ENCODE assay signal across 1 cellular context in the genomic region with DNA sequence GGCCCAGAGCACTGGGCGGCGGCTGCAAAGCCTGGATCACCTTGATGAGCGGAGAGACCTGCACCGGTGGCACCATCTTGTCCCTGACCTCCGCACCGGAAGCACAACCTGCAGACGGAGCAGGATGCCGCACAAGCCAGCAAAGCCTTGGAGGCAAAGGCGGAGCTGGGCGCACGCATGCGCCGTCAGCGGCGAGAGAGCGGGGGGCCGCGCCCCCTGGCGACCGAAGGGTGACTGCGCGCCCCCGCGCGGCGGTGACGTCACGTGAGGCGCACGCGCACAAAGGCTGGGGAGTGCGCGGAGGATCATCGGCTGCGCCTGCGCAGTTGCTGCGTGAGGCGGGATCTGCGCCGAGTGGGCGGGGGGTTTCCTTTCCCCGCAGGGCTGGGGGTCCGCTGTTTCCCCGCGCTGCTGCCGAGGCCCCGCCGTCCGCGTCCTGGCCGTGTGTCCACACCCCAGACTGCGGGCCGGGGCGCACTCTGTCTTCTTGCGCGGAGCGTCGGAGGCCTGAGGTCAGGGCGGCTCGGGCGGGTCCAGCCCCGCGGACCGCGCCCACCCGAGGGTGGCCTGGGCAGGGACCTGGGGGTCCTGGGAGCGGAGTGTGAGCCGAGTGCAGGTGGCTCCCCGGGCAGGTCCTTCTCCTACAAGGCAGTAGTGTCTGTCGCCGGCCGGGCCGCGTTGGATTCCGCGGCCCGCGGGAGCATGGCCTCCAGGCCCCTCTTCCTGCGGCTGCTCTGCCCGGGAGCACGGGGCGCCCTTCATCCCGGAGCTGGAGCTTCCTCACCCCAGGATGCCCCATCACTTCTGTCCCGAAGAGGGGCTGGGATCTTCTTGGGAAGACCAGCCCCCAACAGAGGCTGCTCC.
TF ChIP-seq lines count a peak whose summit lies in the region.

Gene ATP5ME, minus strand, starts transcription at position 105 of the 864 bp plus-strand sequence. Its CDS starts 29 bp downstream, at position 76.
A gene with protein sequence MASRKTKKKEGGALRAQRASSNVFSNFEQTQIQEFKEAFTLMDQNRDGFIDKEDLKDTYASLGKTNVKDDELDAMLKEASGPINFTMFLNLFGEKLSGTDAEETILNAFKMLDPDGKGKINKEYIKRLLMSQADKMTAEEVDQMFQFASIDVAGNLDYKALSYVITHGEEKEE (plus strand): TSS at position 371 of the 864 bp plus-strand sequence. CDS start 3,485 bp downstream, outside the sequence.

TF ChIP-seq in HepG2, 621 proteins besides CTCF, POLR2A, EP300 and RAD21 (continued from another document and continues in another):
- TF ChIP-seq KIAA2018 (CRISPR knock-in tag; IDR thresholded peaks at IDR 0.05; ENCODE audit: borderline replicate concordance) (no peak), ATAD3A (CRISPR knock-in tag; IDR thresholded peaks at IDR 0.05) (0 out of 2 replicates have a peak, but pooled peaks have one; percentile 64), ZBTB20 (CRISPR knock-in tag; IDR thresholded peaks at IDR 0.05; ENCODE audit: borderline replicate concordance, low read depth) (no peak; the same call in 1 of the 2 replicates), ZFY (CRISPR knock-in tag; IDR thresholded peaks at IDR 0.05) (peak; percentile 79), SPEN (CRISPR knock-in tag; IDR thresholded peaks at IDR 0.05; ENCODE audit: low read depth) (peak; percentile 79; the same call in 1 of the 2 replicates), AKAP8 (CRISPR knock-in tag; IDR thresholded peaks at IDR 0.05) (peak; percentile 86), SRY (CRISPR knock-in tag; IDR thresholded peaks at IDR 0.05) (peak; percentile 98), ZSCAN25 (CRISPR knock-in tag; IDR thresholded peaks at IDR 0.05) (0 out of 2 replicates have a peak, but pooled peaks have one; percentile 10), GATAD2A (CRISPR knock-in tag; IDR thresholded peaks at IDR 0.05) (no peak; the same call in 1 of the 2 replicates), JUN (CRISPR knock-in tag; IDR thresholded peaks at IDR 0.05) (peak; percentile 90), ZNF282 (IDR thresholded peaks at IDR 0.05; ENCODE audit: partially characterized antibody) (no peak), ZNF761 (CRISPR knock-in tag; conservative IDR thresholded peaks at IDR 0.05) (no peak; the same call in 1 of the 2 replicates), TMF1 (CRISPR knock-in tag; IDR thresholded peaks at IDR 0.05; ENCODE audit: low read depth) (no peak), ELF4 (CRISPR knock-in tag; IDR thresholded peaks at IDR 0.05; ENCODE audit: borderline replicate concordance) (no peak), IRX3 (CRISPR knock-in tag; IDR thresholded peaks at IDR 0.05; ENCODE audit: borderline replicate concordance, low read depth) (no peak), ZNF136 (CRISPR knock-in tag; IDR thresholded peaks at IDR 0.05; ENCODE audit: low read depth) (no peak), ZFYVE20 (CRISPR knock-in tag; IDR thresholded peaks at IDR 0.05; ENCODE audit: borderline replicate concordance, low read depth) (0 out of 2 replicates have a peak, but pooled peaks have one; percentile 5), ZNF768 (CRISPR knock-in tag; IDR thresholded peaks at IDR 0.05) (no peak), TBL1XR1 (IDR thresholded peaks at IDR 0.05; ENCODE audit: borderline replicate concordance, low read length, partially characterized antibody) (peak; percentile 29), KMT2B (CRISPR knock-in tag; IDR thresholded peaks at IDR 0.05) (peak; percentile 57; the same call in 1 of the 2 replicates), ZNF510 (CRISPR knock-in tag; IDR thresholded peaks at IDR 0.05; ENCODE audit: low read depth) (no peak), DMTF1 (CRISPR knock-in tag; IDR thresholded peaks at IDR 0.05) (no peak), NCOR1 (IDR thresholded peaks at IDR 0.05; ENCODE audit: borderline replicate concordance, low read length) (no peak; the same call in 1 of the 2 replicates), FOXC1 (CRISPR knock-in tag; IDR thresholded peaks at IDR 0.05; ENCODE audit: borderline replicate concordance) (peak; percentile 90), RARA (CRISPR knock-in tag; IDR thresholded peaks at IDR 0.05) (peak; percentile 54; the same call in 1 of the 2 replicates), MYPOP (CRISPR knock-in tag; IDR thresholded peaks at IDR 0.05) (0 out of 2 replicates have a peak, but pooled peaks have one; percentile 63), HMGA1 (CRISPR knock-in tag; conservative IDR thresholded peaks at IDR 0.05) (no peak), KLF13 (CRISPR knock-in tag; IDR thresholded peaks at IDR 0.05) (peak; percentile 24; the same call in 1 of the 2 replicates), SMC3 (IDR thresholded peaks at IDR 0.05; ENCODE audit: low read length) (peak; percentile 27; the same call in 1 of the 2 replicates), ZNF501 (CRISPR knock-in tag; IDR thresholded peaks at IDR 0.05) (peak; percentile 69; the same call in 1 of the 2 replicates), SCMH1 (CRISPR knock-in tag; IDR thresholded peaks at IDR 0.05; ENCODE audit: borderline replicate concordance) (no peak), HNRNPK (IDR thresholded peaks at IDR 0.05; ENCODE audit: low read depth, low read length, poor library complexity, severe bottlenecking) (peak; percentile 39), TRIM22 (IDR thresholded peaks at IDR 0.05) (no peak), ZFP41 (CRISPR knock-in tag; IDR thresholded peaks at IDR 0.05; ENCODE audit: borderline replicate concordance) (0 out of 2 replicates have a peak, but pooled peaks have one; percentile 50), ZNF564 (CRISPR knock-in tag; IDR thresholded peaks at IDR 0.05) (peak; percentile 62; the same call in 1 of the 2 replicates), TRIM24 (CRISPR knock-in tag; IDR thresholded peaks at IDR 0.05) (no peak), ZNF552 (CRISPR knock-in tag; IDR thresholded peaks at IDR 0.05; ENCODE audit: borderline replicate concordance) (0 out of 2 replicates have a peak, but pooled peaks have one; percentile 72), ZNF883 (CRISPR knock-in tag; IDR thresholded peaks at IDR 0.05; ENCODE audit: not compliant biosample characterization) (peak; percentile 81), ZKSCAN1 (IDR thresholded peaks at IDR 0.05; ENCODE audit: low read length) (no peak), GPN1 (CRISPR knock-in tag; IDR thresholded peaks at IDR 0.05; ENCODE audit: borderline replicate concordance) (no peak), MIXL1 (CRISPR knock-in tag; IDR thresholded peaks at IDR 0.05) (peak; percentile 40; the same call in 1 of the 2 replicates), MAFF (IDR thresholded peaks at IDR 0.05; ENCODE audit: low read depth, low read length) (no peak), CREBL2 (CRISPR knock-in tag; IDR thresholded peaks at IDR 0.05; ENCODE audit: borderline replicate concordance) (no peak)
- TF ChIP-seq, protein P1, sequence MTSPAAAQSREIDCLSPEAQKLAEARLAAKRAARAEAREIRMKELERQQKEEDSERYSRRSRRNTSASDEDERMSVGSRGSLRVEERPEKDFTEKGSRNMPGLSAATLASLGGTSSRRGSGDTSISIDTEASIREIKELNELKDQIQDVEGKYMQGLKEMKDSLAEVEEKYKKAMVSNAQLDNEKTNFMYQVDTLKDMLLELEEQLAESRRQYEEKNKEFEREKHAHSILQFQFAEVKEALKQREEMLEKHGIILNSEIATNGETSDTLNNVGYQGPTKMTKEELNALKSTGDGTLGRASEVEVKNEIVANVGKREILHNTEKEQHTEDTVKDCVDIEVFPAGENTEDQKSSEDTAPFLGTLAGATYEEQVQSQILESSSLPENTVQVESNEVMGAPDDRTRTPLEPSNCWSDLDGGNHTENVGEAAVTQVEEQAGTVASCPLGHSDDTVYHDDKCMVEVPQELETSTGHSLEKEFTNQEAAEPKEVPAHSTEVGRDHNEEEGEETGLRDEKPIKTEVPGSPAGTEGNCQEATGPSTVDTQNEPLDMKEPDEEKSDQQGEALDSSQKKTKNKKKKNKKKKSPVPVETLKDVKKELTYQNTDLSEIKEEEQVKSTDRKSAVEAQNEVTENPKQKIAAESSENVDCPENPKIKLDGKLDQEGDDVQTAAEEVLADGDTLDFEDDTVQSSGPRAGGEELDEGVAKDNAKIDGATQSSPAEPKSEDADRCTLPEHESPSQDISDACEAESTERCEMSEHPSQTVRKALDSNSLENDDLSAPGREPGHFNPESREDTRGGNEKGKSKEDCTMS (CRISPR knock-in tag; conservative IDR thresholded peaks at IDR 0.05): no peak
- TF ChIP-seq, protein P2, sequence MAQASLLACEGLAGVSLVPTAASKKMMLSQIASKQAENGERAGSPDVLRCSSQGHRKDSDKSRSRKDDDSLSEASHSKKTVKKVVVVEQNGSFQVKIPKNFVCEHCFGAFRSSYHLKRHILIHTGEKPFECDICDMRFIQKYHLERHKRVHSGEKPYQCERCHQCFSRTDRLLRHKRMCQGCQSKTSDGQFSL (CRISPR knock-in tag; IDR thresholded peaks at IDR 0.05): peak; percentile 92
